ENCODE assay signal across 14 cellular contexts in the genomic region with DNA sequence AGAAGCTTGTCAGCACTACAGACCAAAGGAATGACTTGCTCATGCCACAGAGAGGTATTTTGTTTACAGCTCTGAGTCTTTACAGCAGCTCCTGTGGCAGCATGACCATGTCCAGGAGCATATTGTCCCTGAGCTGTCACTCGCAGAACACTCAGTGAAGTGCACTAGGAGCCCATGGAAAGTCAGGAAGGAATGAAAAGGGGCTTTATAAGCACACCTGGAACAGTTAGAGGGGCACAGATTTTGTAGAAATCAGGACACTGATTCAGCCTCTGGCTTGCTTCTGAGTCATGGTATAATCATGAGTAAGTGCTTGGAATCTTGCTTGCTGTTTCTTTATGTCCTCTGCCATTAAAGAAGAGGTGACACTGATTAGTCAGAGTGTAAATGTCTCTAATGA. TPM values are rescaled to one million over a fixed set of nuclear protein-coding genes. Genes with fewer than 3 reads are reported as not detected.
DNase-seq lines count a peak whose midpoint lies in the region; ATAC-seq and TF ChIP-seq lines count a peak whose summit lies in the region.
"Had no signal": no experiment of that assay in that cellular context is flagged by ENCODE, and none has a peak within 500 bp of the region (broad histone marks: within the 10 kb centered on the region; RNA-seq: fewer than 3 reads in every experiment).

No MANE protein-coding gene starts in this region.

- H3K36me3 Mint-ChIP-seq in effector memory CD8-positive, alpha-beta T cell (ENCODE audit: insufficient read depth): peaks cover 59% of the 10 kb centered on the region

- peak; percentile 34 for DNase-seq in AG10803 (ENCODE audit: low read depth)
- DNase-seq in HK-2 (ENCODE audit: unreplicated experiment): peak; percentile 7
- DNase-seq in iris pigment epithelial cell (ENCODE audit: low read depth): peak; percentile 43
- no peak for DNase-seq in effector memory CD8-positive, alpha-beta T cell
- no peak for DNase-seq in effector memory CD4-positive, alpha-beta T cell
- no peak for DNase-seq in sciatic nerve (ENCODE audit: low spot score)
- DNase-seq in lower leg skin (ENCODE audit: low spot score in 2 of 2): no peak
- DNase-seq: activated CD8-positive, alpha-beta memory T cell treated with anti-CD3 and anti-CD28 coated beads, Interleukin-2, amount 50 U/mL, for 48 hours; esophagus squamous epithelium; NCI-H510A; SHP77; sigmoid colon had no signal

- peaks cover 32% of the 10 kb centered on the region for H3K36me3 ChIP-seq in effector memory CD4-positive, alpha-beta T cell (ENCODE audit: control insufficient read depth, insufficient read depth, low read length)

- no peak for TF ChIP-seq POLR2A in lower leg skin (IDR thresholded peaks at IDR 0.05)

- no peaks in the 10 kb centered on the region for H3K9me3 ChIP-seq in effector memory CD4-positive, alpha-beta T cell (ENCODE audit: control insufficient read depth, low read length)
- H3K9me3 ChIP-seq: esophagus squamous epithelium, sigmoid colon had no signal

- H3K27ac ChIP-seq in angular gyrus (ENCODE audit: low read depth, low read length): peak overlapping the region; percentile 37
- no peak overlapping the region for H3K27ac ChIP-seq in effector memory CD4-positive, alpha-beta T cell (ENCODE audit: insufficient read depth, low read length, poor library complexity, severe bottlenecking)
- H3K27ac ChIP-seq: cardiac muscle cell had no signal

- H3K9me3 Mint-ChIP-seq in effector memory CD8-positive, alpha-beta T cell: no peaks in the 10 kb centered on the region

- no peak for TF ChIP-seq CTCF in AG10803 (conservative IDR thresholded peaks at IDR 0.05; ENCODE audit: low read length)
- TF ChIP-seq CTCF in lower leg skin (IDR thresholded peaks at IDR 0.05): no peak

- intact Hi-C loops in sciatic nerve (cut with DNase I) (no loop called here), lower leg skin (cut with DNase I; ENCODE audit: low total_unique reads) (no loop called here)

- no peaks in the 10 kb centered on the region for H3K4me1 ChIP-seq in effector memory CD4-positive, alpha-beta T cell (ENCODE audit: control insufficient read depth, insufficient read depth, low read length, poor library complexity, severe bottlenecking)

- peak overlapping the region in 1 of 2 donors; percentile 56 for H3K27ac Mint-ChIP-seq in effector memory CD8-positive, alpha-beta T cell

- H3K4me3 ChIP-seq in AG10803 (ENCODE audit: low read length) (no peak overlapping the region), lower leg skin (ENCODE audit: low read depth, poor library complexity, severe bottlenecking) (no peak overlapping the region)
- H3K4me3 ChIP-seq in effector memory CD4-positive, alpha-beta T cell (ENCODE audit: insufficient read depth, low read depth, low read length, poor library complexity, severe bottlenecking): no peak overlapping the region
- H3K4me3 ChIP-seq: cardiac muscle cell, esophagus squamous epithelium, sigmoid colon had no signal

- 80 to 84% methylated on average over 1 of the region's 1 CpG for WGBS in lower leg skin, 2 donors

- no peaks in the 10 kb centered on the region for H3K27me3 Mint-ChIP-seq in effector memory CD8-positive, alpha-beta T cell

- ATAC-seq in effector memory CD8-positive, alpha-beta T cell (replicated peaks): no peak
- no peak for ATAC-seq in sciatic nerve

- H3K4me3 Mint-ChIP-seq in effector memory CD8-positive, alpha-beta T cell: no peak overlapping the region

- H3K27me3 ChIP-seq in effector memory CD4-positive, alpha-beta T cell (replicated peaks; ENCODE audit: control insufficient read depth, insufficient read depth, low read length, poor library complexity, severe bottlenecking): no peaks in the 10 kb centered on the region
- H3K27me3 ChIP-seq: cardiac muscle cell, esophagus squamous epithelium, sigmoid colon had no signal

- H3K4me1 Mint-ChIP-seq in effector memory CD8-positive, alpha-beta T cell (ENCODE audit: low read depth in 2 of 2): peaks cover 2 to 3% of the 10 kb centered on the region in 2 donors

RNA-seq across cellular contexts. Expression of gene TADA2A, which starts 41.0 kb away (rescaled TPM):
- total RNA-seq in sciatic nerve (52.0 TPM), lower leg skin (10 to 100 TPM; 10.2 to 17.4 (median 14.4) TPM)

RNA-seq across cellular contexts. Expression of gene ACACA, which starts 41.0 kb away (rescaled TPM):
- total RNA-seq in sciatic nerve: 85.3 TPM
- 10 to 100 TPM; 24.2 to 35.7 (median 31.0) TPM for total RNA-seq in lower leg skin

RNA-seq across cellular contexts. Expression of gene DUSP14, which starts 42.0 kb away (rescaled TPM):
- total RNA-seq in sciatic nerve: 21.0 TPM
- total RNA-seq in lower leg skin: 100 to 1,000 TPM in 3 of 4 donors, 10 to 100 TPM in 1; 76.5 to 133 (median 115) TPM

Comparison
In these comparisons a context has a peak if more than half of its experiments do, and no peak if none do; other contexts are left out.
1. DNase-seq: peak in AG10803 (single experiment), HK-2 (single experiment) and iris pigment epithelial cell (single experiment); none in effector memory CD8-positive, alpha-beta T cell (0 of 3), effector memory CD4-positive, alpha-beta T cell (0 of 3), sciatic nerve (single experiment) and lower leg skin (0 of 2).